In genomic region chr6:153131037-153131981, GRCh38 we compare ENCODE assay signal across 8 cellular contexts. TPM values are rescaled to one million over a fixed set of nuclear protein-coding genes. Genes with fewer than 3 reads are reported as not detected.
DNase-seq lines count a peak whose midpoint lies in the region; TF ChIP-seq lines count a peak whose summit lies in the region.

TSS of gene RGS17 (minus strand) at chr6:153131282. CDS start at chr6:153044018, 87,264 bp downstream.

- DNase-seq in Caco-2: peak in 1 of 2 experiments; percentile 50
- DNase-seq in GM20000 (ENCODE audit: low spot score): peak; percentile 90
- DNase-seq in HT1080 (ENCODE audit: low read depth): peak; percentile 48
- peak; percentile 26 to 63 for DNase-seq in SJSA1 (ENCODE audit: low read depth in 1 of 2, low spot score in 2 of 2)
- peak in 47 of 61 donors; percentile 14 to 76 (median 48) for DNase-seq in caudate nucleus (lab: John Stamatoyannopoulos, UW)
- peak; percentile 29 for DNase-seq in inferior parietal cortex (ENCODE audit: extremely low spot score)
- DNase-seq in SKM-1 treated with dmso at 0.1 percent for 144 hours (lab: John Stamatoyannopoulos, UW; ENCODE audit: unreplicated experiment): no peak

- no TSS peak for BruUV-seq in Caco-2 (replicated peaks; lab: Mats Ljungman, UMichigan)

- no peaks in the 10 kb centered on the region for H3K9me3 Mint-ChIP-seq in Caco-2 (ENCODE audit: unreplicated experiment)

- H3K36me3 ChIP-seq in Caco-2 (ENCODE audit: control insufficient read depth, insufficient read depth, low read length) (no peaks in the 10 kb centered on the region), SJSA1 (no peaks in the 10 kb centered on the region), skeletal muscle satellite cell (ENCODE audit: insufficient read depth, low read length) (no peaks in the 10 kb centered on the region)

- no peaks in the 10 kb centered on the region for H3K36me3 Mint-ChIP-seq in Caco-2 (ENCODE audit: insufficient read depth, unreplicated experiment)

- peak within 1 kb of the TSS; percentile 59 for H3K4me3 ChIP-seq in Caco-2 (ENCODE audit: low read depth, low read length)
- H3K4me3 ChIP-seq in SJSA1: peak within 1 kb of the TSS; percentile 57
- H3K4me3 ChIP-seq in skeletal muscle satellite cell (ENCODE audit: low read length): peak within 1 kb of the TSS; percentile 89

- TF ChIP-seq CTCF in Caco-2 (IDR thresholded peaks at IDR 0.05; ENCODE audit: insufficient read depth in 1 of 2, low read depth in 1 of 2, low read length in 1 of 2, severe bottlenecking in 1 of 2, unreplicated experiment in 1 of 2): no peak
- TF ChIP-seq CTCF in GM20000 (IDR thresholded peaks at IDR 0.05; ENCODE audit: extremely low read depth, missing control alignments): no peak

- POLR2A ChIA-PET in Caco-2 (lab: Charles Lee): no interaction called here

- peak within 1 kb of the TSS; percentile 81 for H3K9ac ChIP-seq in skeletal muscle satellite cell (ENCODE audit: low read depth, low read length)

- peaks cover 7% of the 10 kb centered on the region for H3K4me1 Mint-ChIP-seq in Caco-2 (ENCODE audit: low read depth, unreplicated experiment)

- H3K27me3 Mint-ChIP-seq in Caco-2 (ENCODE audit: insufficient read depth, unreplicated experiment): peaks cover 13% of the 10 kb centered on the region

- H3K4me2 ChIP-seq in skeletal muscle satellite cell (ENCODE audit: low read length): peak within 1 kb of the TSS; percentile 88

- CTCF ChIA-PET in Caco-2 (lab: Charles Lee): interaction anchor here (0.6 kb wide), 1 partner anchor 99 kb away, joined by 5 read pairs; no protein-coding TSS in a partner anchor

- H3K27me3 ChIP-seq in Caco-2 (replicated peaks; ENCODE audit: control insufficient read depth, insufficient read depth, low read length): peaks cover 2% of the 10 kb centered on the region
- H3K27me3 ChIP-seq in SJSA1 (replicated peaks): peaks cover 38% of the 10 kb centered on the region
- H3K27me3 ChIP-seq in skeletal muscle satellite cell (ENCODE audit: control insufficient read depth, insufficient read depth, low read length): no peaks in the 10 kb centered on the region

- H3K4me3 Mint-ChIP-seq in Caco-2 (ENCODE audit: unreplicated experiment): peak within 1 kb of the TSS; percentile 79

- no peak within 1 kb of the TSS for H3K27ac Mint-ChIP-seq in Caco-2 (ENCODE audit: unreplicated experiment)

- no peaks in the 10 kb centered on the region for H3K9me3 ChIP-seq in Caco-2
- no peaks in the 10 kb centered on the region; the same call in 1 of the 2 replicates for H3K9me3 ChIP-seq in SJSA1 (replicated peaks)
- no peaks in the 10 kb centered on the region for H3K9me3 ChIP-seq in skeletal muscle satellite cell (replicated peaks; ENCODE audit: low read length)

- no peak within 1 kb of the TSS for H3K27ac ChIP-seq in SJSA1
- H3K27ac ChIP-seq in caudate nucleus (ENCODE audit: low read depth, low read length): no peak within 1 kb of the TSS

- peaks cover 7% of the 10 kb centered on the region for H3K4me1 ChIP-seq in Caco-2
- peaks cover 26% of the 10 kb centered on the region for H3K4me1 ChIP-seq in SJSA1 (replicated peaks)
- peaks cover 6% of the 10 kb centered on the region for H3K4me1 ChIP-seq in skeletal muscle satellite cell (ENCODE audit: control insufficient read depth, insufficient read depth, low read length)

- intact Hi-C loops in Caco-2 (cut with micrococcal nuclease; ENCODE audit: unreplicated experiment): no loop called here

RNA-seq across cellular contexts. Expression of gene RGS17, which starts in this region (rescaled TPM):
- total RNA-seq in Caco-2 (2022): not detected in 2 replicates
- 8.4 and 9.0 TPM in 2 replicates for total RNA-seq in HT1080 (2014; rRNA removed; shearing (Covaris generic))
- 5.3 and 7.4 TPM in 2 replicates for polyA plus RNA-seq in HT1080 (2015; cell fraction: cytosol; rRNA removed)
- 5.0 and 7.2 TPM in 2 replicates for polyA plus RNA-seq in HT1080 (2015; cell fraction: nucleus; rRNA removed)
- 0.37 and 1.3 TPM in 2 replicates for total RNA-seq in SJSA1 (2014; rRNA removed; shearing (Covaris generic))
- 19.0 and 36.8 TPM in 2 replicates for total RNA-seq in skeletal muscle satellite cell (2012; rRNA removed)
